Comparison of ENCODE assay signal across 9 cellular contexts in the genomic region with DNA sequence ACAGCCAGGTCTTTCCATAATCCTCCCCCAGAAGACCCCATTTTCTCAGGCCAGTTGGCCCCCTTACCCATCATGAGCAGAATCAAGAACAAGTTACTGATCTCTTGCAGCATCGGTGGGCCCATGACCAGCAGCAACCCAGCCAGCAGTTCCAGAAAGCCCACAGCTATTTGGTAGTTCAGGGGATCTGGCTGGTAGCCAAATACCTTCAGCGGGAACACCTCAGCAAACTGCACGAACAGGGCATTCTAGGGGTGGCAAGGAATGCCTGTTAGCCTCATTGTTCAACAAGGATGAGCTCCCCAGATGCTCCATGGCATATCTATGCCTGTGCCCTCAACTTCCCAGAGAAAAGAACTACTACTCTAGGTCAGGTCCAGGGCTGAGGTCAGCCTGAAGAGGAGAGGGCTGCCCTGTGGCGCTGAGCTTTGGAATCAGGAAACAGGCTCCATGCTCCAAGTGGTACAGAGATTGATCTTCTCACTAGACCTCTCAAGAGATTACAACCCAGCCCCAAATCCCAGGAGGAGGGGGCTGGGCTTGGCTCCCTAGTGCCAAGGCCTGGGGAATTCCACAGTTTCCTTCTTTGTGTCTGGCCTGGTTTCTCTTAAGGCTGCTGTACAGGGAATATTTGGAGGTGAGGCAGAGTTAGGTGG. TPM values are rescaled to one million over a fixed set of nuclear protein-coding genes. Genes with fewer than 3 reads are reported as not detected.
DNase-seq lines count a peak whose midpoint lies in the region; ATAC-seq, FAIRE-seq and TF ChIP-seq lines count a peak whose summit lies in the region.
"Had no signal": no experiment of that assay in that cellular context is flagged by ENCODE, and none has a peak within 500 bp of the region (broad histone marks: within the 10 kb centered on the region; RNA-seq: fewer than 3 reads in every experiment).

No MANE protein-coding gene starts in this region.

- H4K20me1 ChIP-seq in keratinocyte (ENCODE audit: control insufficient read depth, extremely low read depth, insufficient read depth, low read length) = no peaks in the 10 kb centered on the region

- no peaks in the 10 kb centered on the region for H3K27me3 ChIP-seq in keratinocyte (ENCODE audit: control insufficient read depth, extremely low read depth, insufficient read depth, low read length)

- no peaks in the 10 kb centered on the region for H3K27me3 Mint-ChIP-seq in activated T-helper 17 cell treated with anti-CD3 and anti-CD28 coated beads, Interleukin-2, amount 50 U/mL, for 72 hours

- H3K9ac ChIP-seq in keratinocyte (ENCODE audit: control insufficient read depth, extremely low read depth, insufficient read depth, low read length) = peak overlapping the region; percentile 78

- peaks cover 0 to 3% of the 10 kb centered on the region in 2 experiments for H3K36me3 ChIP-seq in keratinocyte (ENCODE audit: control insufficient read depth in 2 of 2, extremely low read depth in 1 of 2, insufficient read depth in 2 of 2, low read length in 2 of 2)

- H3K4me2 ChIP-seq in keratinocyte (ENCODE audit: control insufficient read depth, extremely low read depth, insufficient read depth, low read depth, low read length) = peak overlapping the region; percentile 83

- H2AFZ ChIP-seq in keratinocyte (ENCODE audit: control insufficient read depth, low read length) = no peak overlapping the region

- H3K4me1 ChIP-seq in keratinocyte (ENCODE audit: control insufficient read depth, extremely low read depth, insufficient read depth, low read length) = peaks cover 15% of the 10 kb centered on the region

- no peaks in the 10 kb centered on the region for H3K9me3 ChIP-seq in keratinocyte (ENCODE audit: control insufficient read depth, low read depth, low read length)

- no peak for ATAC-seq in activated T-helper 17 cell treated with anti-CD3 and anti-CD28 coated beads, Interleukin-2, amount 50 U/mL, for 72 hours (replicated peaks)
- no peak for ATAC-seq in HG02973 (IDR thresholded peaks at IDR 0.05; ENCODE audit: unreplicated experiment)

- DNase-seq in NCI-H748 (lab: John Stamatoyannopoulos, UW; ENCODE audit: unreplicated experiment) (peak; percentile 1), NCI-H748 treated with DMSO at 0.1 percent for 48 hours (lab: John Stamatoyannopoulos, UW) (no peak), keratinocyte (ENCODE audit: low read depth, low spot score) (no peak), ecto neural progenitor cell (ENCODE audit: low spot score) (no peak), NOMO-1 (lab: John Stamatoyannopoulos, UW; ENCODE audit: unreplicated experiment in 2 of 2) (no peak)

- no peak for TF ChIP-seq CTCF in keratinocyte (optimal IDR thresholded peaks at IDR 0.05 in 1 of 3, IDR thresholded peaks at IDR 0.05 in 1 of 3, conservative IDR thresholded peaks at IDR 0.05 in 1 of 3; ENCODE audit: extremely low read depth in 1 of 3, insufficient read depth in 2 of 3, low read length in 3 of 3)

- H3K4me3 ChIP-seq in keratinocyte (ENCODE audit: control insufficient read depth in 2 of 3, extremely low read depth in 1 of 3, insufficient read depth in 2 of 3, low read depth in 1 of 3, low read length in 3 of 3) = peak overlapping the region; percentile 61 to 83 (median 83)

- H3K9me1 ChIP-seq in keratinocyte (ENCODE audit: control insufficient read depth, extremely low read depth, insufficient read depth, low read length) = peaks cover 4% of the 10 kb centered on the region

- FAIRE-seq in keratinocyte (lab: Jason Lieb, UNC) = peak; percentile 67
- FAIRE-seq: colon had no signal

- H3K27ac Mint-ChIP-seq in activated T-helper 17 cell treated with anti-CD3 and anti-CD28 coated beads, Interleukin-2, amount 50 U/mL, for 72 hours = peak overlapping the region; percentile 95

- dilution Hi-C loops in keratinocyte (cut with MboI; ENCODE audit: extremely low pct_ligation_motif_present, low sequenced_read_pairs) = no loop called here

- H3K4me3 Mint-ChIP-seq in activated T-helper 17 cell treated with anti-CD3 and anti-CD28 coated beads, Interleukin-2, amount 50 U/mL, for 72 hours = peak overlapping the region; percentile 97

- peak overlapping the region; percentile 42 for H3K27ac ChIP-seq in keratinocyte (ENCODE audit: control insufficient read depth, insufficient read depth, low read length)
- peak overlapping the region; percentile 6 for H3K27ac ChIP-seq in temporal lobe (ENCODE audit: low read depth, low read length)

- peaks cover 18% of the 10 kb centered on the region for H3K4me1 Mint-ChIP-seq in activated T-helper 17 cell treated with anti-CD3 and anti-CD28 coated beads, Interleukin-2, amount 50 U/mL, for 72 hours

- H3K36me3 Mint-ChIP-seq in activated T-helper 17 cell treated with anti-CD3 and anti-CD28 coated beads, Interleukin-2, amount 50 U/mL, for 72 hours (ENCODE audit: low read depth) = peaks cover 13% of the 10 kb centered on the region

- no peaks in the 10 kb centered on the region for H3K9me3 Mint-ChIP-seq in activated T-helper 17 cell treated with anti-CD3 and anti-CD28 coated beads, Interleukin-2, amount 50 U/mL, for 72 hours

- peaks cover 11% of the 10 kb centered on the region for H3K79me2 ChIP-seq in keratinocyte (ENCODE audit: control insufficient read depth, insufficient read depth, low read length)

RNA-seq across cellular contexts. Expression of a gene that starts 1.3 kb away (rescaled TPM):
- 10 to 100 TPM; 13.1 to 17.3 TPM for total RNA-seq in activated T-helper 17 cell treated with anti-CD3 and anti-CD28 coated beads, Interleukin-2, amount 50 U/mL, for 72 hours
- polyA plus RNA-seq in keratinocyte = 22.8 to 33.4 TPM (median 26.4 TPM) in 3 replicates
- not detected for polyA plus RNA-seq in keratinocyte (2011; ENCODE audit: low read depth)
- 18.6 and 31.5 TPM in 2 replicates for polyA plus RNA-seq in keratinocyte (2011; cell fraction: cytosol; rRNA removed)
- 25.2 TPM in 2 replicates for polyA plus RNA-seq in keratinocyte (2011; cell fraction: nucleus; rRNA removed)
- 5.2 and 29.0 TPM in 2 replicates for polyA plus RNA-seq in keratinocyte (2012; ENCODE audit: low replicate concordance)
- polyA minus RNA-seq in keratinocyte = 14.6 to 16.8 TPM (median 15.2 TPM) in 3 replicates
- polyA minus RNA-seq in keratinocyte (2011; cell fraction: cytosol; rRNA and poly(A)+ RNA removed) = 13.0 TPM
- polyA minus RNA-seq in keratinocyte (2011; cell fraction: nucleus; rRNA and poly(A)+ RNA removed) = 7.5 and 8.8 TPM in 2 replicates
- 2.7 TPM for total RNA-seq in temporal lobe

RNA-seq across cellular contexts. Expression of a gene that starts 47.9 kb away (rescaled TPM):
- total RNA-seq in activated T-helper 17 cell treated with anti-CD3 and anti-CD28 coated beads, Interleukin-2, amount 50 U/mL, for 72 hours = 10 to 100 TPM; 14.4 to 24.8 TPM
- 9.9 to 16.1 TPM (median 14.2 TPM) in 3 replicates for polyA plus RNA-seq in keratinocyte
- polyA plus RNA-seq in keratinocyte (2011; ENCODE audit: low read depth) = 8.0 TPM
- polyA plus RNA-seq in keratinocyte (2011; cell fraction: cytosol; rRNA removed) = 5.8 and 12.4 TPM in 2 replicates
- 29.8 and 33.6 TPM in 2 replicates for polyA plus RNA-seq in keratinocyte (2011; cell fraction: nucleus; rRNA removed)
- polyA plus RNA-seq in keratinocyte (2012; ENCODE audit: low replicate concordance) = 7.9 and 8.0 TPM in 2 replicates
- 13.9 to 17.0 TPM (median 14.0 TPM) in 3 replicates for polyA minus RNA-seq in keratinocyte
- 12.7 TPM for polyA minus RNA-seq in keratinocyte (2011; cell fraction: cytosol; rRNA and poly(A)+ RNA removed)
- polyA minus RNA-seq in keratinocyte (2011; cell fraction: nucleus; rRNA and poly(A)+ RNA removed) = 18.8 and 25.3 TPM in 2 replicates
- 24.1 TPM for total RNA-seq in temporal lobe

RNA-seq across cellular contexts. Expression of a gene that starts 54.4 kb away (rescaled TPM):
- total RNA-seq in activated T-helper 17 cell treated with anti-CD3 and anti-CD28 coated beads, Interleukin-2, amount 50 U/mL, for 72 hours = 1 to 10 TPM; 1.3 TPM
- 0.01 to 0.14 TPM in 2 of 3 replicates, not detected in the other for polyA plus RNA-seq in keratinocyte
- not detected for polyA plus RNA-seq in keratinocyte (2011; ENCODE audit: low read depth)
- 0.17 and 0.21 TPM in 2 replicates for polyA plus RNA-seq in keratinocyte (2011; cell fraction: cytosol; rRNA removed)
- polyA plus RNA-seq in keratinocyte (2011; cell fraction: nucleus; rRNA removed) = 0.13 and 0.39 TPM in 2 replicates
- 0.06 TPM in 1 of 2 replicates, not detected in the other for polyA plus RNA-seq in keratinocyte (2012; ENCODE audit: low replicate concordance)
- polyA minus RNA-seq in keratinocyte = 0.07 TPM in 1 of 3 replicates, not detected in the others
- not detected for polyA minus RNA-seq in keratinocyte (2011; cell fraction: cytosol; rRNA and poly(A)+ RNA removed)
- polyA minus RNA-seq in keratinocyte (2011; cell fraction: nucleus; rRNA and poly(A)+ RNA removed) = 0.23 and 0.32 TPM in 2 replicates
- total RNA-seq in temporal lobe = 5.9 TPM
